1 cellular context compared by ENCODE assay signal in genomic region chr5:134758176-134758503, GRCh38.
TF ChIP-seq lines count a peak whose summit lies in the region.

No MANE protein-coding gene starts in this region.

TF ChIP-seq in GM12878, 131 proteins besides CTCF, POLR2A, EP300 and RAD21 (continued from another document):
- no peak for TF ChIP-seq RUNX3 (IDR thresholded peaks at IDR 0.05; ENCODE audit: low read length)
TF ChIP-seq in GM12878: peak in this region for 0.
